ENCODE assay signal across 18 cellular contexts in genomic region chr3:87041191-87041590, GRCh38.
"Had no signal": no experiment of that assay in that cellular context is flagged by ENCODE, and none has a peak within 500 bp of the region (broad histone marks: within the 10 kb centered on the region; RNA-seq: fewer than 3 reads in every experiment).

No MANE protein-coding gene starts in this region.

- H3K4me3 ChIP-seq: dorsolateral prefrontal cortex, gastrocnemius medialis, heart right ventricle, pancreas, suprapubic skin, thyroid gland had no signal

- DNase-seq: dorsolateral prefrontal cortex; effector CD8-positive, alpha-beta T cell; gastrocnemius medialis; heart right ventricle; hypothalamus; kidney glomerular epithelial cell; mesendoderm; naive B cell; occipital lobe; pancreas; right cardiac atrium; stimulated activated CD4-positive, alpha-beta T cell treated with anti-CD3 and anti-CD28 coated beads, Interleukin-4, amount 100 ng/mL, for 1 hour; stimulated activated CD8-positive, alpha-beta memory T cell treated with anti-CD3 and anti-CD28 coated beads, Interleukin-4, amount 100 ng/mL, for 48 hours; stimulated activated naive CD8-positive, alpha-beta T cell treated with anti-CD3 and anti-CD28 coated beads, Interleukin-15, Interleukin-2, amounts not matched to agents 100 U/mL and 50 U/mL, for 24 hours; thyroid gland had no signal

- H3K27me3 ChIP-seq: gastrocnemius medialis, heart right ventricle, pancreas, suprapubic skin, thyroid gland had no signal

- ATAC-seq: esophagus mucosa; gastrocnemius medialis; heart right ventricle; pancreas; right cardiac atrium; stimulated activated effector memory CD8-positive, alpha-beta T cell treated with anti-CD3 and anti-CD28 coated beads, Interleukin-12 subunit alpha, Interleukin-12 subunit beta, amount 100 ng/mL, for 72 hours; stimulated activated naive CD8-positive, alpha-beta T cell treated with anti-CD3 and anti-CD28 coated beads, Interleukin-15, Interleukin-2, amounts not matched to agents 100 U/mL and 50 U/mL, for 24 hours had no signal

- H3K4me1 ChIP-seq: gastrocnemius medialis, heart right ventricle, pancreas, suprapubic skin, thyroid gland had no signal

- H3K27ac ChIP-seq: dorsolateral prefrontal cortex, gastrocnemius medialis, heart right ventricle, pancreas, suprapubic skin, thyroid gland had no signal
